29 cellular contexts compared by ENCODE assay signal in the genomic region with DNA sequence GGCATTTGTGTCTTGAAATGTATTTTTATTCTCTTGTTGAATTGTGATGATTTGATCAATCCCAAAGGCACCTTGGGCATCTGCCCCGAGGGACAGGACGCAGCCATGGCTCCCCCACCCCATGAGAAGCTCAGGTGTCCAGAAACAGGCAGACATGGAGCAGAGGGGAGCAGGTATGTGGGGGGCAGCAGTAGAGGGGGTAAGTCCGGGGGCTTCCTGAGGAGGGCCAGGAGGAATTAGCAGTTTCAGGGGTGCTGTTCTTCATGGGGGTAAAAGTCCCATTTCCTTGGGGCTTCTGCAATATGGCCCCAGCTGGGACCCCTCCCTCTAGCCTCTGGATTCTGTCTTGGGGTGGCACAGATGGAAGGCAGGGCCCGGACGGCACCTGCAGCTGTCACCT.
"Had no signal": no experiment of that assay in that cellular context is flagged by ENCODE, and none has a peak within 500 bp of the region (broad histone marks: within the 10 kb centered on the region; RNA-seq: fewer than 3 reads in every experiment).

No MANE protein-coding gene starts in this region.

- H3K27me3 ChIP-seq: hepatocyte, pancreas, right lobe of liver, tibial nerve, upper lobe of left lung had no signal

- H3K4me2 ChIP-seq: hepatocyte had no signal

- H3K4me3 Mint-ChIP-seq: effector memory CD8-positive, alpha-beta T cell; mesothelial cell of epicardium; nephron progenitor cell; stimulated activated naive B cell treated with anti-CD40 and anti-IgM and Interleukin-4, amounts not matched to agents 10 μg/mL and 1 μg/mL and 100 μg/mL, for 72 hours; stimulated activated naive CD8-positive, alpha-beta T cell treated with anti-CD3 and anti-CD28 coated beads, Interleukin-15, Interleukin-2, amounts not matched to agents 100 ng/mL and 50 ng/mL, for 24 hours had no signal

- H3K9me3 Mint-ChIP-seq: effector memory CD8-positive, alpha-beta T cell had no signal

- H3K9me3 ChIP-seq: left lung, mucosa of descending colon, pancreas, right lobe of liver, thoracic aorta, upper lobe of left lung had no signal

- H3K79me2 ChIP-seq: hepatocyte had no signal

- ATAC-seq: effector memory CD8-positive, alpha-beta T cell; left cardiac atrium; left lung; pancreas; stimulated activated naive B cell treated with anti-CD40 and anti-IgM and Interleukin-4, amounts not matched to agents 10 μg/mL and 1 μg/mL and 100 μg/mL, for 72 hours had no signal

- H3K36me3 ChIP-seq: esophagus squamous epithelium, left lung, pancreas, right lobe of liver, thoracic aorta, tibial nerve, upper lobe of left lung had no signal

- H3K27ac ChIP-seq: esophagus squamous epithelium, hepatocyte, left lung, pancreas, right lobe of liver, thoracic aorta, tibial nerve, upper lobe of left lung had no signal

- DNase-seq: cortex of kidney; effector memory CD8-positive, alpha-beta T cell; erythroblast; esophagus squamous epithelium; head of caudate nucleus; left cardiac atrium; left lung; mesenchymal stem cell; mucosa of descending colon; naive B cell; nephron progenitor cell; nucleus accumbens; pancreas; retina; right lobe of liver; small intestine; stimulated activated CD4-positive, alpha-beta T cell treated with anti-CD3 and anti-CD28 coated beads, Interleukin-15, amount 100 ng/mL, for 24 hours; stimulated activated CD4-positive, alpha-beta T cell treated with anti-CD3 and anti-CD28 coated beads, Interleukin-2, amount 100 ng/mL, for 48 hours; stimulated activated naive B cell treated with anti-CD40 and anti-IgM and Interleukin-4, amounts not matched to agents 10 μg/mL and 1 μg/mL and 100 μg/mL, for 72 hours had no signal

- H3K36me3 Mint-ChIP-seq: mesothelial cell of epicardium; naive B cell; stimulated activated naive B cell treated with anti-CD40 and anti-IgM and Interleukin-4, amounts not matched to agents 10 μg/mL and 1 μg/mL and 100 μg/mL, for 72 hours had no signal

- FAIRE-seq: endometrium, frontal cortex, islet of Langerhans, pancreas, small intestine, urothelium cell line had no signal

- H3K4me1 ChIP-seq: esophagus squamous epithelium, left lung, pancreas, right lobe of liver, tibial nerve, upper lobe of left lung had no signal

- H3K4me1 Mint-ChIP-seq: stimulated activated naive B cell treated with anti-CD40 and anti-IgM and Interleukin-4, amounts not matched to agents 10 μg/mL and 1 μg/mL and 100 μg/mL, for 72 hours had no signal

- H2AFZ ChIP-seq: hepatocyte had no signal

- H3K4me3 ChIP-seq: esophagus squamous epithelium, hepatocyte, left lung, mucosa of descending colon, pancreas, right lobe of liver, thoracic aorta, tibial nerve, upper lobe of left lung had no signal

- H3K27ac Mint-ChIP-seq: effector memory CD8-positive, alpha-beta T cell; mesothelial cell of epicardium; naive B cell; nephron progenitor cell; stimulated activated naive B cell treated with anti-CD40 and anti-IgM and Interleukin-4, amounts not matched to agents 10 μg/mL and 1 μg/mL and 100 μg/mL, for 72 hours; stimulated activated naive CD8-positive, alpha-beta T cell treated with anti-CD3 and anti-CD28 coated beads, Interleukin-15, Interleukin-2, amounts not matched to agents 100 ng/mL and 50 ng/mL, for 24 hours had no signal
